25 cellular contexts compared by ENCODE assay signal in the genomic region with DNA sequence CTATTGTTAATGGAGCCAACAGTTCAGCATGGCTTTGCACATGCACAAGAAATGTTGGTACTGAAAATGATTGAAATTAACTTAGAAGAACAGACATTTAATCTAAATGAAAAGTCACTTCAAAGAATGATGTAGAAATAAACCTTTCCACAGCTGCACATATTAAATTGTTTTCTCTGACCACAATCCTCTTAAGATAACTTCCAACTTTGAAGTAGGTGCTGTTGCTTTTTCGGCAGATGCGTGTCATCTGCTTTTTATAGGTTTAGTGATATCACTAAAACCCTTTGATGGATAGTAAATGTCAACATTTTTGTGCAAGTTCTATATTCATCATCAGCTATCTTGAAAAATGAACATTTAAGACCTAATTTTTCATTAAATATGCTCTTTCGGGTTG. TPM values are rescaled to one million over a fixed set of nuclear protein-coding genes. Genes with fewer than 3 reads are reported as not detected.
"Had no signal": no experiment of that assay in that cellular context is flagged by ENCODE, and none has a peak within 500 bp of the region (broad histone marks: within the 10 kb centered on the region; RNA-seq: fewer than 3 reads in every experiment).

No MANE protein-coding gene starts in this region.

- H3K36me3 ChIP-seq: gastroesophageal sphincter, heart left ventricle, prostate gland, sigmoid colon, transverse colon, upper lobe of right lung, uterus had no signal

- H3K4me2 ChIP-seq: hepatocyte had no signal

- ATAC-seq: esophagus mucosa; foreskin keratinocyte; gastroesophageal sphincter; heart left ventricle; left lobe of liver; mucosa of descending colon; naive thymus-derived CD4-positive, alpha-beta T cell; right cardiac atrium; stimulated activated naive B cell treated with anti-CD40 and anti-IgM and Interleukin-4, amounts not matched to agents 10 μg/mL and 1 μg/mL and 100 μg/mL, for 72 hours; upper lobe of right lung had no signal

- DNase-seq: effector CD8-positive, alpha-beta T cell; endodermal cell; foreskin keratinocyte; heart left ventricle; kidney; mucosa of descending colon; naive thymus-derived CD4-positive, alpha-beta T cell; nephron progenitor cell; nucleus accumbens; right cardiac atrium; sigmoid colon; stimulated activated CD4-positive, alpha-beta T cell treated with anti-CD3 and anti-CD28 coated beads, Interleukin-15, amount 100 ng/mL, for 24 hours; stimulated activated CD4-positive, alpha-beta T cell treated with anti-CD3 and anti-CD28 coated beads, Interleukin-2, amount 100 ng/mL, for 48 hours; stimulated activated naive B cell treated with anti-CD40 and anti-IgM and Interleukin-4, amounts not matched to agents 10 μg/mL and 1 μg/mL and 100 μg/mL, for 72 hours; transverse colon; upper lobe of right lung; uterus had no signal

- H3K4me3 ChIP-seq: gastroesophageal sphincter, heart left ventricle, hepatocyte, lung, mucosa of descending colon, prostate gland, sigmoid colon, skin epidermis, transverse colon, upper lobe of right lung, uterus had no signal

- H3K79me2 ChIP-seq: hepatocyte had no signal

- H2AFZ ChIP-seq: hepatocyte had no signal

- H3K4me1 ChIP-seq: gastroesophageal sphincter, prostate gland, sigmoid colon, transverse colon, upper lobe of right lung, uterus had no signal

- H3K27me3 ChIP-seq: foreskin keratinocyte, gastroesophageal sphincter, heart left ventricle, hepatocyte, sigmoid colon, transverse colon, upper lobe of right lung, uterus had no signal

- H3K27ac ChIP-seq: epithelial cell of prostate, foreskin keratinocyte, gastroesophageal sphincter, heart left ventricle, hepatocyte, prostate gland, sigmoid colon, skin epidermis, transverse colon, upper lobe of right lung, uterus had no signal

- H3K9me3 ChIP-seq: gastroesophageal sphincter, heart left ventricle, mucosa of descending colon, prostate gland, sigmoid colon, transverse colon, upper lobe of right lung, uterus had no signal

RNA-seq across cellular contexts. Expression of a gene that starts 25.3 kb away (rescaled TPM):
- polyA plus RNA-seq: naive thymus-derived CD4-positive, alpha-beta T cell had no signal
